Comparison of ENCODE assay signal across 22 cellular contexts in the genomic region with DNA sequence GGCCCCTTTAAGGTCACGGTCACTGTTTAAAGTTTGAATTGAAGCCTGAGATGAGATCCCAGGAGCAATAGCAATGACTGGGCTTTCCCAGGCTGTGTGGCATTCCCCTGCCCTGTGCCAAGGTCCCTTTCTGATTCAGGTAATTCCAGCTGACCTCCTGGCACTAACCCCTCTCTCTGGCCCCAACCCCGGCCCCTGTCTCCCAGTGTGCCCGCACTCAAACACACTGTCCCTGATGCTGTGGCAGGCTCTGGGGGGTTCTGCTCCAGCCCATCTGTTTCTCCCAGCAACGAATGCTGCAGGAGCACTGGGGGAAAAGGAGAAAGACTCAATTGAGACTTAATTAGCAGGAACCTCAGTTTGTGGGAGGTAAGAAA.
DNase-seq lines count a peak whose midpoint lies in the region; ATAC-seq and TF ChIP-seq lines count a peak whose summit lies in the region.
"Had no signal": no experiment of that assay in that cellular context is flagged by ENCODE, and none has a peak within 500 bp of the region (broad histone marks: within the 10 kb centered on the region; RNA-seq: fewer than 3 reads in every experiment).

No MANE protein-coding gene starts in this region.

- peaks cover 2% of the 10 kb centered on the region for H3K4me1 ChIP-seq in right cardiac atrium (ENCODE audit: control insufficient read depth, insufficient read depth, low read length)
- H3K4me1 ChIP-seq: A549, SJCRH30 had no signal

- DNase-seq in Right ventricle myocardium superior (no peak), Right ventricle myocardium inferior (ENCODE audit: missing footprints) (no peak), right cardiac atrium (no peak), sciatic nerve (ENCODE audit: low spot score) (no peak), SHP77 (lab: John Stamatoyannopoulos, UW) (no peak)
- no peak for DNase-seq in activated CD4-positive, alpha-beta T cell treated with anti-CD3 and anti-CD28 coated beads for 1 hour
- DNase-seq: DMS79; KBM-7; MM.1S; NCI-H1048; NCI-H1417 treated with DMSO at 0.1 percent for 48 hours; NCI-H187 treated with DMSO at 0.1 percent for 48 hours; NCI-H2107; NCI-H446 treated with DMSO at 0.1 percent for 48 hours; NK-92 treated with Interleukin-12 subunit alpha and Interleukin-12 subunit beta, amount 100 ng/mL, for 24 hours; SJCRH30 had no signal

- H3K9me3 Mint-ChIP-seq in brain, result no peaks in the 10 kb centered on the region

- H3K27me3 Mint-ChIP-seq in brain, result peaks cover 24% of the 10 kb centered on the region

- peak overlapping the region; percentile 49 for H3K4me3 ChIP-seq in right cardiac atrium (ENCODE audit: low read length)
- H3K4me3 ChIP-seq: A549, SJCRH30 had no signal

- intact Hi-C loops in Right ventricle myocardium superior (cut with DNase I) (no loop called here), Right ventricle myocardium inferior (cut with DNase I) (no loop called here), right cardiac atrium (cut with DNase I) (no loop called here), sciatic nerve (cut with DNase I) (no loop called here)

- H3K9me3 ChIP-seq in right cardiac atrium (ENCODE audit: control insufficient read depth, low read length), result no peaks in the 10 kb centered on the region
- H3K9me3 ChIP-seq: A549, SJCRH30 had no signal

- no peak for TF ChIP-seq CTCF in brain (conservative IDR thresholded peaks at IDR 0.05)

- WGBS in right cardiac atrium, result 54% methylated on average over 4 of the region's 4 CpGs

- no peaks in the 10 kb centered on the region for H3K27me3 ChIP-seq in right cardiac atrium (ENCODE audit: control insufficient read depth, insufficient read depth)
- H3K27me3 ChIP-seq: SJCRH30 had no signal

- H3K4me3 Mint-ChIP-seq in brain, result peak overlapping the region in 3 of 5 experiments; percentile 28 to 69 (median 69)
- H3K4me3 Mint-ChIP-seq: B cell had no signal

- peaks cover 53% of the 10 kb centered on the region for H3K4me1 Mint-ChIP-seq in brain
- H3K4me1 Mint-ChIP-seq: B cell had no signal

- ATAC-seq in Right ventricle myocardium superior (ENCODE audit: poor library complexity), result peak; percentile 21
- ATAC-seq in Right ventricle myocardium inferior, result no peak
- ATAC-seq in right cardiac atrium, result peak; percentile 30 to 48
- ATAC-seq in sciatic nerve, result peak; percentile 24
- no peak for ATAC-seq in HG02610 (IDR thresholded peaks at IDR 0.05; ENCODE audit: unreplicated experiment)
- ATAC-seq: A549, HepG2 had no signal

- H3K27ac ChIP-seq in right cardiac atrium (ENCODE audit: low read length), result peak overlapping the region; percentile 96
- H3K27ac ChIP-seq: A549, RWPE1, SJCRH30 had no signal

- no peaks in the 10 kb centered on the region for H3K36me3 Mint-ChIP-seq in brain

- peak overlapping the region in 1 of 5 experiments; percentile 86 for H3K27ac Mint-ChIP-seq in brain
- H3K27ac Mint-ChIP-seq: B cell had no signal

Comparison
In these comparisons a context has a peak if more than half of its experiments do, and no peak if none do; other contexts are left out.
1. ATAC-seq: peak in Right ventricle myocardium superior (single experiment), right cardiac atrium (2 of 2) and sciatic nerve (single experiment); none in Right ventricle myocardium inferior (single experiment) and HG02610 (single experiment).